In genomic region chr4:3232001-3232400, GRCh38 we compare ENCODE assay signal across 13 cellular contexts.
"Had no signal": no experiment of that assay in that cellular context is flagged by ENCODE, and none has a peak within 500 bp of the region (broad histone marks: within the 10 kb centered on the region; RNA-seq: fewer than 3 reads in every experiment).

No MANE protein-coding gene starts in this region.

- DNase-seq: effector memory CD4-positive, alpha-beta T cell; gastrocnemius medialis; islet precursor cell; left cardiac atrium; left ventricle myocardium inferior; mesendoderm; naive thymus-derived CD4-positive, alpha-beta T cell; small intestine; stimulated activated CD4-positive, alpha-beta T cell treated with anti-CD3 and anti-CD28 coated beads, Interleukin-12 subunit alpha, Interleukin-12 subunit beta, amount 100 ng/mL, for 4 hours; stimulated activated naive CD4-positive, alpha-beta T cell treated with Interleukin-2 at 50 U/mL for 16 hours; tibial artery; uterus had no signal

- H3K27me3 Mint-ChIP-seq: naive thymus-derived CD4-positive, alpha-beta T cell had no signal

- ATAC-seq: gastrocnemius medialis; left cardiac atrium; naive thymus-derived CD4-positive, alpha-beta T cell; right cardiac atrium had no signal

- H3K4me3 Mint-ChIP-seq: naive thymus-derived CD4-positive, alpha-beta T cell had no signal
